ENCODE assay signal across 9 cellular contexts in genomic region chr19:533485-534058, GRCh38. TPM values are rescaled to one million over a fixed set of nuclear protein-coding genes. Genes with fewer than 3 reads are reported as not detected.
DNase-seq lines count a peak whose midpoint lies in the region; ATAC-seq, FAIRE-seq and TF ChIP-seq lines count a peak whose summit lies in the region.
"Had no signal": no experiment of that assay in that cellular context is flagged by ENCODE, and none has a peak within 500 bp of the region (broad histone marks: within the 10 kb centered on the region; RNA-seq: fewer than 3 reads in every experiment).

No MANE protein-coding gene starts in this region.

- TF ChIP-seq CTCF in AG04450 (IDR thresholded peaks at IDR 0.05; ENCODE audit: low read depth, low read length) (no peak), colonic mucosa (IDR thresholded peaks at IDR 0.05) (no peak)

- H3K36me3 Mint-ChIP-seq in naive B cell: peaks cover 0 to 4% of the 10 kb centered on the region in 2 donors

- POLR2A ChIA-PET in AG04450 (lab: Yijun Ruan, JAX): interaction anchor here (1.2 to 2.2 kb wide), 2 partner anchors 39 to 42 kb away, joined by 5 to 8 read pairs; partner anchors contain the start of gene BSG

- H3K4me1 ChIP-seq in colonic mucosa: peaks cover 13% of the 10 kb centered on the region

- H3K4me3 Mint-ChIP-seq in naive B cell: peak overlapping the region in 6 of 8 donors; percentile 41 to 84 (median 80)

- intact Hi-C loops in colonic mucosa (cut with DNase I): no loop called here

- H3K36me3 ChIP-seq in colonic mucosa: no peaks in the 10 kb centered on the region

- H3K27me3 ChIP-seq in AG04450 (ENCODE audit: control insufficient read depth, insufficient read depth, low read length) (no peaks in the 10 kb centered on the region), colonic mucosa (no peaks in the 10 kb centered on the region)

- DNase-seq in AG04450 (ENCODE audit: low read depth, low spot score): no peak
- DNase-seq in LHCN-M2 (ENCODE audit: low read depth): peak; percentile 17
- no peak for DNase-seq in colonic mucosa
- no peak for DNase-seq in naive B cell
- DNase-seq in CD1c-positive myeloid dendritic cell (ENCODE audit: extremely low spot score): no peak
- no peak for DNase-seq in occipital lobe (lab: John Stamatoyannopoulos, UW)
- DNase-seq in GM12892 (ENCODE audit: insufficient read length): no peak
- DNase-seq in NCI-H146 treated with DMSO at 0.1 percent for 48 hours (lab: John Stamatoyannopoulos, UW; ENCODE audit: unreplicated experiment): no peak

- H3K9ac ChIP-seq in colonic mucosa (ENCODE audit: low read depth in 2 of 2, low read length in 2 of 2): peak overlapping the region; percentile 96 to 97

- H3K27ac Mint-ChIP-seq in naive B cell: no peak overlapping the region

- H3K4me1 Mint-ChIP-seq in naive B cell: peaks cover 8 to 21% (median 11%) of the 10 kb centered on the region in 3 donors

- CTCF ChIA-PET in AG04450 (lab: Charles Lee): interaction anchor here (0.6 to 0.9 kb wide), 2 partner anchors 150 to 1515 kb away, joined by 3 to 5 read pairs; no protein-coding TSS in a partner anchor

- FAIRE-seq in GM12892 (lab: Jason Lieb, UNC): no peak
- FAIRE-seq: islet of Langerhans had no signal

- H3K9me3 ChIP-seq in AG04450 (ENCODE audit: control insufficient read depth, insufficient read depth, low read length) (peaks cover 3% of the 10 kb centered on the region; the same call in 1 of the 2 replicates), colonic mucosa (no peaks in the 10 kb centered on the region)

- TF ChIP-seq POLR2A in GM12892 (IDR thresholded peaks at IDR 0.05; ENCODE audit: low read depth, low read length): no peak

- no peaks in the 10 kb centered on the region for H3K27me3 Mint-ChIP-seq in naive B cell

- peak overlapping the region; percentile 70 for H3K27ac ChIP-seq in AG04450 (ENCODE audit: low read depth, low read length)
- H3K27ac ChIP-seq in colonic mucosa: peak overlapping the region; percentile 70

- H3K4me3 ChIP-seq in AG04450 (ENCODE audit: low read depth, low read length) (peak overlapping the region; percentile 82), colonic mucosa (peak overlapping the region; percentile 96)

- ATAC-seq in naive B cell (ENCODE audit: low read depth in 2 of 2): no peak

- H3K9me3 Mint-ChIP-seq in naive B cell: no peaks in the 10 kb centered on the region

RNA-seq across cellular contexts. Expression of gene CDC34, which starts 2.0 kb away (rescaled TPM):
- polyA plus RNA-seq in AG04450 (2011; rRNA removed) (34.0 and 54.0 TPM in 2 replicates), naive B cell (ENCODE audit: low read depth in 6 of 6) (10 to 100 TPM; 17.7 to 30.6 (median 19.4) TPM)
- 24.5 and 30.8 TPM in 2 replicates for polyA minus RNA-seq in AG04450 (2011; rRNA and poly(A)+ RNA removed)
- total RNA-seq in LHCN-M2 (2014; rRNA removed) (64.6 and 69.6 TPM in 2 replicates), colonic mucosa (10 to 100 TPM; 60.7 to 93.4 TPM), occipital lobe (46.2 TPM)
- 71.4 TPM for polyA plus RNA-seq in LHCN-M2 (2012)
- 22.1 TPM for polyA plus RNA-seq in GM12892 (2012; ENCODE audit: missing spikeins)

RNA-seq across cellular contexts. Expression of gene GZMM, which starts 10.3 kb away (rescaled TPM):
- polyA plus RNA-seq in AG04450 (2011; rRNA removed): not detected in 2 replicates
- polyA minus RNA-seq in AG04450 (2011; rRNA and poly(A)+ RNA removed): not detected in 2 replicates
- 1.7 TPM in 1 of 2 replicates, not detected in the other for total RNA-seq in LHCN-M2 (2014; rRNA removed)
- polyA plus RNA-seq in LHCN-M2 (2012): 0.15 TPM
- total RNA-seq in colonic mucosa: 1 to 10 TPM in 1 of 2 donors, under 1 TPM in 1; 0.61 to 1.0 TPM
- 1 to 10 TPM in 2 of 6 donors, under 1 TPM in 2, not detected in 2; 0.40 to 1.5 (median 1.0) TPM for polyA plus RNA-seq in naive B cell (ENCODE audit: low read depth in 6 of 6)
- not detected for total RNA-seq in occipital lobe
- polyA plus RNA-seq in GM12892 (2012; ENCODE audit: missing spikeins): not detected

RNA-seq across cellular contexts. Expression of gene TPGS1, which starts 26.3 kb away (rescaled TPM):
- polyA plus RNA-seq in AG04450 (2011; rRNA removed) (2.6 and 4.1 TPM in 2 replicates), naive B cell (ENCODE audit: low read depth in 6 of 6) (10 to 100 TPM; 14.6 to 30.0 (median 18.7) TPM)
- polyA minus RNA-seq in AG04450 (2011; rRNA and poly(A)+ RNA removed): 1.2 and 1.3 TPM in 2 replicates
- total RNA-seq in LHCN-M2 (2014; rRNA removed) (84.8 and 85.9 TPM in 2 replicates), colonic mucosa (10 to 100 TPM; 13.3 to 14.4 TPM), occipital lobe (15.6 TPM)
- polyA plus RNA-seq in LHCN-M2 (2012): 19.2 TPM
- polyA plus RNA-seq in GM12892 (2012; ENCODE audit: missing spikeins): 0.51 TPM

RNA-seq across cellular contexts. Expression of gene MADCAM1, which starts 37.3 kb away (rescaled TPM):
- not detected in 2 replicates for polyA plus RNA-seq in AG04450 (2011; rRNA removed)
- 0.14 TPM in 1 of 2 replicates, not detected in the other for polyA minus RNA-seq in AG04450 (2011; rRNA and poly(A)+ RNA removed)
- 0.19 and 0.23 TPM in 2 replicates for total RNA-seq in LHCN-M2 (2014; rRNA removed)
- 0.49 TPM for polyA plus RNA-seq in LHCN-M2 (2012)
- 1 to 10 TPM; 4.5 to 7.3 TPM for total RNA-seq in colonic mucosa
- under 1 TPM in 4 of 6 donors, not detected in 2; 0.24 to 0.34 (median 0.30) TPM for polyA plus RNA-seq in naive B cell (ENCODE audit: low read depth in 6 of 6)
- total RNA-seq in occipital lobe: 0.16 TPM
- polyA plus RNA-seq in GM12892 (2012; ENCODE audit: missing spikeins): not detected

RNA-seq across cellular contexts. Expression of gene BSG, which starts 38.8 kb away (rescaled TPM):
- polyA plus RNA-seq in AG04450 (2011; rRNA removed): 404 and 515 TPM in 2 replicates
- 165 and 222 TPM in 2 replicates for polyA minus RNA-seq in AG04450 (2011; rRNA and poly(A)+ RNA removed)
- 746 and 758 TPM in 2 replicates for total RNA-seq in LHCN-M2 (2014; rRNA removed)
- polyA plus RNA-seq in LHCN-M2 (2012): 535 TPM
- 1,000 to 10,000 TPM in 1 of 2 donors, 100 to 1,000 TPM in 1; 920 to 1,084 TPM for total RNA-seq in colonic mucosa
- polyA plus RNA-seq in naive B cell (ENCODE audit: low read depth in 6 of 6): 100 to 1,000 TPM; 205 to 270 (median 235) TPM
- 77.4 TPM for total RNA-seq in occipital lobe
- 135 TPM for polyA plus RNA-seq in GM12892 (2012; ENCODE audit: missing spikeins)
